ENCODE assay signal across 8 cellular contexts in the genomic region with DNA sequence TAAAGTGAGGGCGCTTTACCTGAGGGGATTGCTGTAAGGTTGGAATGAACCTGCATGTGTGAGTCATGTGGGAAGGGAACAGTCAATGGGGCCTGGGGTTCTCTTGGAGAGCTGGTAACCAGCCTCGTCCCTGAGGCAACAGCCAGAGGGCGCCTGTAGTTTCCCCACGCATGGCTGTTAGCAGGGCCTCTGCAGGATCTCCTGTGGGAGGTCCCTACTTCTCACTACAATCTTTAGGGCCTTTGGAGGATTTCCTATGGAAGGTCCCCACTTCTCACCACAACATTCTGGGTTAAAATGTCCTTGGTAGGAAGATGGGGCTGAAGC. TPM values are rescaled to one million over a fixed set of nuclear protein-coding genes. Genes with fewer than 3 reads are reported as not detected.
A peak's percentile ranks its signal among the peaks of the same experiment; 100 is the strongest.
DNase-seq lines count a peak whose midpoint lies in the region; ATAC-seq and TF ChIP-seq lines count a peak whose summit lies in the region.
"Not testable (repeated sequence)": the region's sequence is repeated elsewhere in the genome, so short reads cannot be mapped to it uniquely, and the experiment has no call there.

No MANE protein-coding gene starts in this region.

- not testable (repeated sequence) for H4K5ac ChIP-seq in mesendoderm (ENCODE audit: low read length)

- not testable (repeated sequence) for ATAC-seq in CD4-positive, CD25-positive, alpha-beta regulatory T cell (ENCODE audit: low read depth in 2 of 2)
- ATAC-seq in GM21381 (IDR thresholded peaks at IDR 0.05; ENCODE audit: unreplicated experiment) (peak; percentile 13), HG03432 (IDR thresholded peaks at IDR 0.05; ENCODE audit: unreplicated experiment) (peak; percentile 23)
- peak; percentile 45 for ATAC-seq in activated naive CD8-positive, alpha-beta T cell treated with anti-CD3 and anti-CD28 coated beads, Interleukin-2, amount 50 U/mL, for 24 hours

- not testable (repeated sequence) for H3K9ac ChIP-seq in mesendoderm (ENCODE audit: low read length)

- not testable (repeated sequence) for H3K27me3 Mint-ChIP-seq in CD4-positive, CD25-positive, alpha-beta regulatory T cell; activated naive CD8-positive, alpha-beta T cell treated with anti-CD3 and anti-CD28 coated beads, Interleukin-2, amount 50 U/mL, for 24 hours

- TF ChIP-seq CTCF in fibroblast of pulmonary artery (IDR thresholded peaks at IDR 0.05; ENCODE audit: low read length, missing control alignments) = peak; percentile 24

- not testable (repeated sequence) for H3K27ac ChIP-seq in CD4-positive, CD25-positive, alpha-beta regulatory T cell (ENCODE audit: insufficient read depth, low read length, poor library complexity, severe bottlenecking); SJCRH30; mesendoderm (ENCODE audit: low read depth, low read length)

- not testable (repeated sequence) for H2BK5ac ChIP-seq in mesendoderm (ENCODE audit: low read length)

- H3K4me3 Mint-ChIP-seq in CD4-positive, CD25-positive, alpha-beta regulatory T cell = peak overlapping the region in 3 of 4 donors; percentile 77 to 87 (median 78)
- peak overlapping the region; percentile 69 for H3K4me3 Mint-ChIP-seq in activated naive CD8-positive, alpha-beta T cell treated with anti-CD3 and anti-CD28 coated beads, Interleukin-2, amount 50 U/mL, for 24 hours

- H2AK5ac ChIP-seq in mesendoderm (ENCODE audit: low read length) = not testable (repeated sequence)

- H3K27ac Mint-ChIP-seq in CD4-positive, CD25-positive, alpha-beta regulatory T cell = peak overlapping the region in 1 of 3 donors; percentile 62
- H3K27ac Mint-ChIP-seq in activated naive CD8-positive, alpha-beta T cell treated with anti-CD3 and anti-CD28 coated beads, Interleukin-2, amount 50 U/mL, for 24 hours = not testable (repeated sequence)

- not testable (repeated sequence) for H3K9me3 ChIP-seq in CD4-positive, CD25-positive, alpha-beta regulatory T cell (ENCODE audit: control insufficient read depth in 2 of 2, low read length in 2 of 2); SJCRH30 (replicated peaks)

- H3K9me3 Mint-ChIP-seq in CD4-positive, CD25-positive, alpha-beta regulatory T cell; activated naive CD8-positive, alpha-beta T cell treated with anti-CD3 and anti-CD28 coated beads, Interleukin-2, amount 50 U/mL, for 24 hours: not testable (repeated sequence)

- WGBS in mesendoderm (ENCODE audit: extremely low coverage, insufficient coverage, low lambda C conversion rate) = no CpG with 5 or more reads among the region's 4 CpGs

- not testable (repeated sequence) for H3K18ac ChIP-seq in mesendoderm (ENCODE audit: low read length)

- H4K8ac ChIP-seq in mesendoderm (ENCODE audit: low read depth, low read length) = not testable (repeated sequence)

- H3K4ac ChIP-seq in mesendoderm (ENCODE audit: low read depth, low read length) = not testable (repeated sequence)

- not testable (repeated sequence) for H3K36me3 Mint-ChIP-seq in CD4-positive, CD25-positive, alpha-beta regulatory T cell; activated naive CD8-positive, alpha-beta T cell treated with anti-CD3 and anti-CD28 coated beads, Interleukin-2, amount 50 U/mL, for 24 hours (ENCODE audit: low read depth)

- H3K79me1 ChIP-seq in mesendoderm (ENCODE audit: low read length) = not testable (repeated sequence)

- not testable (repeated sequence) for H3K4me1 ChIP-seq in CD4-positive, CD25-positive, alpha-beta regulatory T cell (ENCODE audit: control insufficient read depth, insufficient read depth, low read length, poor library complexity, severe bottlenecking); SJCRH30; mesendoderm (ENCODE audit: control insufficient read depth, low read depth, low read length)

- peaks cover 6 to 15% (median 11%) of the 10 kb centered on the region in 4 donors for H3K4me1 Mint-ChIP-seq in CD4-positive, CD25-positive, alpha-beta regulatory T cell
- H3K4me1 Mint-ChIP-seq in activated naive CD8-positive, alpha-beta T cell treated with anti-CD3 and anti-CD28 coated beads, Interleukin-2, amount 50 U/mL, for 24 hours = peaks cover 12% of the 10 kb centered on the region

- peak in 1 of 3 donors; percentile 31 for DNase-seq in CD4-positive, CD25-positive, alpha-beta regulatory T cell
- DNase-seq in SJCRH30 (peak; percentile 43 to 49), fibroblast of pulmonary artery (ENCODE audit: low read depth) (peak; percentile 20), mesendoderm (peak; percentile 57)
- peak; percentile 34 for DNase-seq in activated naive CD8-positive, alpha-beta T cell treated with anti-CD3 and anti-CD28 coated beads, Interleukin-2, amount 50 U/mL, for 24 hours
- peak; percentile 46 for DNase-seq in stimulated activated CD8-positive, alpha-beta memory T cell treated with anti-CD3 and anti-CD28 coated beads, Interleukin-4, amount 100 ng/mL, for 48 hours

- peak overlapping the region; percentile 26 for H3K4me3 ChIP-seq in CD4-positive, CD25-positive, alpha-beta regulatory T cell (ENCODE audit: low read depth, low read length)
- not testable (repeated sequence) for H3K4me3 ChIP-seq in SJCRH30; fibroblast of pulmonary artery (replicated peaks; ENCODE audit: low read depth, low read length); mesendoderm (ENCODE audit: low read length)

- H3K23ac ChIP-seq in mesendoderm (ENCODE audit: low read length) = not testable (repeated sequence)

- not testable (repeated sequence) for H3K36me3 ChIP-seq in CD4-positive, CD25-positive, alpha-beta regulatory T cell (ENCODE audit: control insufficient read depth, insufficient read depth, low read length); SJCRH30; mesendoderm (ENCODE audit: control insufficient read depth, insufficient read depth, low read length)

- H3K27me3 ChIP-seq in CD4-positive, CD25-positive, alpha-beta regulatory T cell (ENCODE audit: control insufficient read depth, insufficient read depth, low read length); SJCRH30; mesendoderm (ENCODE audit: insufficient read depth, low read length, poor library complexity): not testable (repeated sequence)

- H3K4me2 ChIP-seq in mesendoderm (ENCODE audit: low read length) = not testable (repeated sequence)

- H3K56ac ChIP-seq in mesendoderm (ENCODE audit: low read length) = not testable (repeated sequence)

- H2BK15ac ChIP-seq in mesendoderm (replicated peaks; ENCODE audit: low read depth) = not testable (repeated sequence)

- not testable (repeated sequence) for H2BK120ac ChIP-seq in mesendoderm (ENCODE audit: low read depth, low read length)

- not testable (repeated sequence) for H3K79me2 ChIP-seq in mesendoderm (ENCODE audit: control insufficient read depth, insufficient read depth, low read length)

RNA-seq across cellular contexts. Expression of a gene that starts 19.5 kb away (rescaled TPM):
- total RNA-seq in CD4-positive, CD25-positive, alpha-beta regulatory T cell = 118 TPM
- 10 to 100 TPM; 15.5 to 20.6 (median 17.3) TPM for polyA plus RNA-seq in CD4-positive, CD25-positive, alpha-beta regulatory T cell
- total RNA-seq in SJCRH30 (2014; rRNA removed; shearing (Covaris generic)) = 16.6 and 28.8 TPM in 2 replicates
- 1.2 TPM for polyA plus RNA-seq in mesendoderm (2013, experiment 1 of 2)
- 1.2 TPM for polyA plus RNA-seq in mesendoderm (2013, experiment 2 of 2)

RNA-seq across cellular contexts. Expression of a gene that starts 23.6 kb away (rescaled TPM):
- 2.0 TPM for total RNA-seq in CD4-positive, CD25-positive, alpha-beta regulatory T cell
- polyA plus RNA-seq in CD4-positive, CD25-positive, alpha-beta regulatory T cell = 1 to 10 TPM in 2 of 4 donors, under 1 TPM in 2; 0.64 to 4.6 (median 1.0) TPM
- 0.05 and 0.08 TPM in 2 replicates for total RNA-seq in SJCRH30 (2014; rRNA removed; shearing (Covaris generic))
- polyA plus RNA-seq in mesendoderm (2013, experiment 1 of 2) = 0.28 TPM
- 0.39 TPM for polyA plus RNA-seq in mesendoderm (2013, experiment 2 of 2)
